ENCODE assay signal across 12 cellular contexts in genomic region chr21:34771512-34772028, GRCh38.
A peak's percentile ranks its signal among the peaks of the same experiment; 100 is the strongest.
DNase-seq lines count a peak whose midpoint lies in the region; ATAC-seq, FAIRE-seq and TF ChIP-seq lines count a peak whose summit lies in the region.
"Had no signal": no experiment of that assay in that cellular context is flagged by ENCODE, and none has a peak within 500 bp of the region (broad histone marks: within the 10 kb centered on the region; RNA-seq: fewer than 3 reads in every experiment).

No MANE protein-coding gene starts in this region.

- H3K36me3 ChIP-seq in osteoblast (ENCODE audit: insufficient read depth, low read length): no peaks in the 10 kb centered on the region
- H3K36me3 ChIP-seq: transverse colon had no signal

- DNase-seq in A549 (ENCODE audit: low read depth in 1 of 2, low spot score in 1 of 2) (peak; percentile 14 to 57), HT-29 (ENCODE audit: low spot score) (peak; percentile 35), SHP77 treated with DMSO at 0.1 percent for 48 hours (lab: John Stamatoyannopoulos, UW) (peak; percentile 16), NCI-H446 treated with DMSO at 0.1 percent for 48 hours (lab: John Stamatoyannopoulos, UW) (no peak), NCI-H1694 (lab: John Stamatoyannopoulos, UW) (no peak), osteoblast (ENCODE audit: insufficient read length, low spot score, missing footprints) (no peak)
- DNase-seq: foreskin melanocyte, NCI-H446, T-helper 17 cell, transverse colon had no signal

- H3K4me2 ChIP-seq in A549 (peak overlapping the region; percentile 70), osteoblast (ENCODE audit: insufficient read depth, low read length) (no peak overlapping the region)

- 8% methylated on average over 6 of the region's 6 CpGs for WGBS in A549 (ENCODE audit: missing lambda C conversion rate)

- CTCF ChIA-PET in A549 (lab: Yijun Ruan, JAX): interaction anchor here (0.6 to 1.4 kb wide), 2 partner anchors 26 to 73 kb away, joined by 3 read pairs; no protein-coding TSS in a partner anchor

- H3K79me2 ChIP-seq in osteoblast (ENCODE audit: insufficient read depth, low read length): no peaks in the 10 kb centered on the region

- POLR2A ChIA-PET in A549 (lab: Yijun Ruan, JAX): interaction anchor here (0.6 to 1.1 kb wide), 3 partner anchors 10 to 42 kb away, joined by 3 read pairs; no protein-coding TSS in a partner anchor

- TF ChIP-seq CTCF in A549 (IDR thresholded peaks at IDR 0.05) (no peak), osteoblast (IDR thresholded peaks at IDR 0.05; ENCODE audit: extremely low read depth, low read depth, low read length) (no peak)

- FAIRE-seq in A549 (lab: Jason Lieb, UNC): no peak

- H3K9me3 ChIP-seq in A549 (no peaks in the 10 kb centered on the region), osteoblast (ENCODE audit: low read depth, low read length) (no peaks in the 10 kb centered on the region)
- H3K9me3 ChIP-seq: transverse colon had no signal

- ATAC-seq in A549 (peak; percentile 75 to 100), esophagus mucosa (peak; percentile 89), HG03432 (IDR thresholded peaks at IDR 0.05; ENCODE audit: unreplicated experiment) (no peak)
- ATAC-seq: T-helper 17 cell had no signal

- no peak overlapping the region for H2AFZ ChIP-seq in osteoblast (ENCODE audit: low read length)

- no peak for TF ChIP-seq RAD21 in A549 (conservative IDR thresholded peaks at IDR 0.05 in 1 of 2, IDR thresholded peaks at IDR 0.05 in 1 of 2)

- peak in 1 of 2 experiments; percentile 42; a peak in 1 of 5 replicates for TF ChIP-seq EP300 in A549 (IDR thresholded peaks at IDR 0.05)

- no peak for TF ChIP-seq POLR2A in A549 (IDR thresholded peaks at IDR 0.05; ENCODE audit: low read length)

- no peaks in the 10 kb centered on the region for H4K20me1 ChIP-seq in osteoblast (ENCODE audit: insufficient read depth, low read length)

- no peaks in the 10 kb centered on the region for H3K27me3 ChIP-seq in osteoblast (ENCODE audit: insufficient read depth, low read length)
- H3K27me3 ChIP-seq: transverse colon had no signal

- H3K27ac ChIP-seq in A549: peak overlapping the region; percentile 78 to 93
- H3K27ac ChIP-seq in osteoblast (ENCODE audit: low read depth, low read length): no peak overlapping the region
- H3K27ac ChIP-seq: transverse colon had no signal

- H3K4me1 ChIP-seq in A549 (peaks cover 28% of the 10 kb centered on the region), osteoblast (ENCODE audit: insufficient read depth, low read length) (peaks cover 8% of the 10 kb centered on the region)

- H3K4me3 ChIP-seq in A549 (no peak overlapping the region), osteoblast (ENCODE audit: insufficient read depth, low read length) (no peak overlapping the region)
- H3K4me3 ChIP-seq: transverse colon had no signal

TF ChIP-seq in A549, 52 proteins besides CTCF, POLR2A, EP300 and RAD21:
- TF ChIP-seq FOSL2 (IDR thresholded peaks at IDR 0.05): peak; percentile 59
- peak; percentile 34; the same call in 1 of the 2 replicates for TF ChIP-seq FOSL2 (CRISPR knock-in tag; IDR thresholded peaks at IDR 0.05)
- no peak for TF ChIP-seq POLR2AphosphoS2 (conservative IDR thresholded peaks at IDR 0.05; ENCODE audit: low read length)
- TF ChIP-seq CHD2 (IDR thresholded peaks at IDR 0.05; ENCODE audit: low read length, partially characterized antibody): no peak
- TF ChIP-seq JUNB (IDR thresholded peaks at IDR 0.05): no peak
- peak; percentile 46 to 79; a peak in 3 of 4 replicates for TF ChIP-seq CEBPB (IDR thresholded peaks at IDR 0.05)
- peak; percentile 38 to 51; a peak in 3 of 5 replicates for TF ChIP-seq JUN (IDR thresholded peaks at IDR 0.05)
- no peak for TF ChIP-seq ESRRA (IDR thresholded peaks at IDR 0.05; ENCODE audit: borderline replicate concordance, low read length)
- TF ChIP-seq USF2 (IDR thresholded peaks at IDR 0.05): no peak
- no peak for TF ChIP-seq EHF (CRISPR knock-in tag; IDR thresholded peaks at IDR 0.05)
- TF ChIP-seq CBX8 (IDR thresholded peaks at IDR 0.05): no peak
- TF ChIP-seq KDM5A (IDR thresholded peaks at IDR 0.05): no peak
- TF ChIP-seq HEYL (CRISPR knock-in tag; IDR thresholded peaks at IDR 0.05): no peak
- no peak for TF ChIP-seq BHLHE40 (IDR thresholded peaks at IDR 0.05; ENCODE audit: low read depth, low read length)

Comparison
In these comparisons a context has a peak if more than half of its experiments do, and no peak if none do; other contexts are left out.
1. DNase-seq: peak in A549 (2 of 2), HT-29 (single experiment) and SHP77 treated with DMSO at 0.1 percent for 48 hours (single experiment); none in NCI-H446 treated with DMSO at 0.1 percent for 48 hours (single experiment), NCI-H1694 (single experiment) and osteoblast (single experiment).